ENCODE assay signal across 9 cellular contexts in genomic region chr1:25675729-25676476, GRCh38.
A peak's percentile ranks its signal among the peaks of the same experiment; 100 is the strongest.
DNase-seq lines count a peak whose midpoint lies in the region; ATAC-seq and TF ChIP-seq lines count a peak whose summit lies in the region.
"Had no signal": no experiment of that assay in that cellular context is flagged by ENCODE, and none has a peak within 500 bp of the region (broad histone marks: within the 10 kb centered on the region; RNA-seq: fewer than 3 reads in every experiment).

No MANE protein-coding gene starts in this region.

- peak; percentile 96 for ATAC-seq in DND-41 (ENCODE audit: insufficient read depth, low read depth)
- peak; percentile 96 for ATAC-seq in GM21619 (IDR thresholded peaks at IDR 0.05; ENCODE audit: unreplicated experiment)

- peak; percentile 89 for DNase-seq in DND-41
- DNase-seq in NK-92 treated with Interleukin-12 subunit alpha and Interleukin-12 subunit beta, amount 100 ng/mL, for 24 hours (lab: John Stamatoyannopoulos, UW) = peak; percentile 73
- DNase-seq in stimulated activated CD8-positive, alpha-beta memory T cell treated with anti-CD3 and anti-CD28 coated beads, Interleukin-7, amount 100 ng/mL, for 4 hours (ENCODE audit: low read depth in 2 of 2) = peak; percentile 68 to 78
- DNase-seq in substantia nigra (lab: John Stamatoyannopoulos, UW) = no peak
- no peak for DNase-seq in SHP77 treated with DMSO at 0.1 percent for 48 hours (lab: John Stamatoyannopoulos, UW)
- no peak for DNase-seq in SIG-M5 (lab: John Stamatoyannopoulos, UW)

- H3K79me2 ChIP-seq in DND-41 (ENCODE audit: insufficient read depth, low read length) = no peaks in the 10 kb centered on the region

- peak overlapping the region; percentile 51 for H3K27ac ChIP-seq in DND-41 (ENCODE audit: low read length)
- H3K27ac ChIP-seq in substantia nigra (ENCODE audit: low read depth, low read length, poor library complexity, severe bottlenecking) = no peak overlapping the region

- peaks cover 31% of the 10 kb centered on the region for H3K4me1 ChIP-seq in DND-41 (ENCODE audit: insufficient read depth, low read length)

- no peaks in the 10 kb centered on the region for H3K27me3 Mint-ChIP-seq in activated naive CD4-positive, alpha-beta T cell treated with anti-CD3 and anti-CD28 coated beads, Interleukin-2, amount 50 U/mL, for 24 hours

- no peaks in the 10 kb centered on the region for H3K9me3 ChIP-seq in DND-41 (ENCODE audit: insufficient read depth, low read length, severe bottlenecking)

- H3K4me3 Mint-ChIP-seq in activated naive CD4-positive, alpha-beta T cell treated with anti-CD3 and anti-CD28 coated beads, Interleukin-2, amount 50 U/mL, for 24 hours = peak overlapping the region; percentile 79
- H3K4me3 Mint-ChIP-seq: neural crest cell had no signal

- peaks cover 95% of the 10 kb centered on the region for H3K4me1 Mint-ChIP-seq in activated naive CD4-positive, alpha-beta T cell treated with anti-CD3 and anti-CD28 coated beads, Interleukin-2, amount 50 U/mL, for 24 hours

- peak overlapping the region; percentile 41 for H3K4me2 ChIP-seq in DND-41 (ENCODE audit: insufficient read depth, low read length)

- no peaks in the 10 kb centered on the region for H3K9me3 Mint-ChIP-seq in activated naive CD4-positive, alpha-beta T cell treated with anti-CD3 and anti-CD28 coated beads, Interleukin-2, amount 50 U/mL, for 24 hours

- no peak overlapping the region for H2AFZ ChIP-seq in DND-41 (ENCODE audit: low read depth, low read length)

- no peaks in the 10 kb centered on the region for H4K20me1 ChIP-seq in DND-41 (ENCODE audit: insufficient read depth, low read length)

- peak overlapping the region in 1 of 2 experiments; percentile 11; a peak in 1 of 4 replicates for H3K4me3 ChIP-seq in DND-41 (ENCODE audit: low read depth in 1 of 2, low read length in 2 of 2)

- peak overlapping the region; percentile 56 for H3K27ac Mint-ChIP-seq in activated naive CD4-positive, alpha-beta T cell treated with anti-CD3 and anti-CD28 coated beads, Interleukin-2, amount 50 U/mL, for 24 hours

- H3K27me3 ChIP-seq in DND-41 (ENCODE audit: insufficient read depth, low read length, poor library complexity) = no peaks in the 10 kb centered on the region

- peaks cover 20% of the 10 kb centered on the region for H3K36me3 Mint-ChIP-seq in activated naive CD4-positive, alpha-beta T cell treated with anti-CD3 and anti-CD28 coated beads, Interleukin-2, amount 50 U/mL, for 24 hours

- no peaks in the 10 kb centered on the region for H3K36me3 ChIP-seq in DND-41 (ENCODE audit: insufficient read depth, low read length)

- H3K9ac ChIP-seq in DND-41 (ENCODE audit: low read depth, low read length) = peak overlapping the region; percentile 5; the same call in 1 of the 2 replicates

- TF ChIP-seq CTCF in DND-41 (IDR thresholded peaks at IDR 0.05; ENCODE audit: borderline replicate concordance, extremely low read depth, low read length, poor library complexity, severe bottlenecking) = no peak

Comparison
In these comparisons a context has a peak if more than half of its experiments do, and no peak if none do; other contexts are left out.
1. DNase-seq: peak in DND-41 (single experiment), NK-92 treated with Interleukin-12 subunit alpha and Interleukin-12 subunit beta, amount 100 ng/mL, for 24 hours (single experiment) and stimulated activated CD8-positive, alpha-beta memory T cell treated with anti-CD3 and anti-CD28 coated beads, Interleukin-7, amount 100 ng/mL, for 4 hours (2 of 2); none in substantia nigra (0 of 49), SHP77 treated with DMSO at 0.1 percent for 48 hours (single experiment) and SIG-M5 (single experiment).